ENCODE assay signal across 1 cellular context in the genomic region with DNA sequence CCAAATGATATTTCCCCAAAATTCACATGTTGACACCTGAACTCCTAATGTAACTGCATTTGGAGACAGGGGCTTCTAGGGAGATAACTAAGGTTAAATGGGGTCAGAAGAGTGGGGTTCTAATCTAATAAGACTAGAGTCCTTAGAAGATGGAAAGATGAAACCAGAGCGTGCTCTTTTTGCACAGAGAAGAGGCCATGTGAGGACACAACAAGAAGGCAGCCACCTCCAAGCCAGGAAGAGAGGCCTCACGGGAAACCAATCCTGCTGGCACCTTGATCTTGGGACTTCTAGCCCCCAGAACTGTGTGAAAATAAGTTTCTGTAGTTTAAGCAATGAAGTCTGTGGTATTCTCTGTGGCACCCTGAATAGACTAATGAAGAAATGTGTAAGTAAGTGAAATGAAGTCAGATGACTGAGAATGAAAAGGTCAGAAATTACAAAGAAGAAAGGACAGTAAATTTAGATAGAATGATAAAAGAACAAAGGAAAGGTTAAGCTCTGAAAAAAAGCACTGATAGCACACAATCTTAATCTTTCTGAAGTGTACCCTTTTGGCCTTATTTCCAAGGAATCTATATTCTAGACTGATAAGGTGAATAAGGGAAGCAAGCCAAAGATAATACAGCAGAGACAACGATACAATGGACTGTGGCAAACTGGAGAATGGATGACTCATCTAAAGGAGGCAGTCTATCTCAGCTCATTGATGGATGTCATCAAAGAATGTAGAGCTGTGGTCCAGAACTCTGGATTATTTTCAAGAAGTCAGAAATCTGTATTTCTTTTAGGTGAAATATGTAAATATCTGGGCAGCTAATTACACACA.
TF ChIP-seq lines count a peak whose summit lies in the region.

No MANE protein-coding gene starts in this region.

TF ChIP-seq in K562, 482 proteins besides CTCF, POLR2A, EP300 and RAD21 (continued from another document):
- TF ChIP-seq, protein P1, sequence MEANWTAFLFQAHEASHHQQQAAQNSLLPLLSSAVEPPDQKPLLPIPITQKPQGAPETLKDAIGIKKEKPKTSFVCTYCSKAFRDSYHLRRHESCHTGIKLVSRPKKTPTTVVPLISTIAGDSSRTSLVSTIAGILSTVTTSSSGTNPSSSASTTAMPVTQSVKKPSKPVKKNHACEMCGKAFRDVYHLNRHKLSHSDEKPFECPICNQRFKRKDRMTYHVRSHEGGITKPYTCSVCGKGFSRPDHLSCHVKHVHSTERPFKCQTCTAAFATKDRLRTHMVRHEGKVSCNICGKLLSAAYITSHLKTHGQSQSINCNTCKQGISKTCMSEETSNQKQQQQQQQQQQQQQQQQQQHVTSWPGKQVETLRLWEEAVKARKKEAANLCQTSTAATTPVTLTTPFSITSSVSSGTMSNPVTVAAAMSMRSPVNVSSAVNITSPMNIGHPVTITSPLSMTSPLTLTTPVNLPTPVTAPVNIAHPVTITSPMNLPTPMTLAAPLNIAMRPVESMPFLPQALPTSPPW (CRISPR knock-in tag; IDR thresholded peaks at IDR 0.05) = no peak
- TF ChIP-seq NR2C2 (CRISPR knock-in tag; IDR thresholded peaks at IDR 0.05) (no peak), NR2C2 (tag; IDR thresholded peaks at IDR 0.05) (no peak), MCM7 (IDR thresholded peaks at IDR 0.05) (no peak), NCOA2 (IDR thresholded peaks at IDR 0.05; ENCODE audit: partially characterized antibody in 2 of 2) (peak in 1 of 2 experiments; percentile 24), ZNF785 (CRISPR knock-in tag; IDR thresholded peaks at IDR 0.05) (no peak), ZNF316 (IDR thresholded peaks at IDR 0.05) (peak; percentile 77), ZNF589 (CRISPR knock-in tag; IDR thresholded peaks at IDR 0.05; ENCODE audit: low read depth) (no peak), TEAD1 (CRISPR knock-in tag; IDR thresholded peaks at IDR 0.05) (peak; percentile 62 to 73; a peak in 2 of 4 replicates), NCOR1 (IDR thresholded peaks at IDR 0.05) (peak; percentile 55; the same call in 1 of the 2 replicates), ZNF431 (CRISPR knock-in tag; IDR thresholded peaks at IDR 0.05) (no peak), HMGN3 (IDR thresholded peaks at IDR 0.05; ENCODE audit: borderline replicate concordance, extremely low read depth, insufficient read length, low read depth, low read length) (no peak), KDM5B (IDR thresholded peaks at IDR 0.05; ENCODE audit: insufficient replicate concordance, low read depth, low read length) (no peak), ZNF766 (CRISPR knock-in tag; conservative IDR thresholded peaks at IDR 0.05) (no peak), JUNB (CRISPR knock-in tag; conservative IDR thresholded peaks at IDR 0.05) (peak; percentile 90), CREM (IDR thresholded peaks at IDR 0.05; ENCODE audit: low read depth) (no peak), IRF2 (CRISPR knock-in tag; IDR thresholded peaks at IDR 0.05) (no peak), ATF7 (IDR thresholded peaks at IDR 0.05) (peak; percentile 67), SIN3A (IDR thresholded peaks at IDR 0.05; ENCODE audit: borderline replicate concordance in 2 of 2, control insufficient read depth in 1 of 2, low read depth in 2 of 2, low read length in 2 of 2) (no peak), CTBP1 (IDR thresholded peaks at IDR 0.05; ENCODE audit: borderline replicate concordance) (peak; percentile 93), MYBL2 (IDR thresholded peaks at IDR 0.05; ENCODE audit: low read depth) (no peak), MYBL2 (CRISPR knock-in tag; IDR thresholded peaks at IDR 0.05; ENCODE audit: borderline replicate concordance) (no peak), EHMT2 (IDR thresholded peaks at IDR 0.05) (peak; percentile 90), DPF2 (IDR thresholded peaks at IDR 0.05) (peak; percentile 86), TAF1 (IDR thresholded peaks at IDR 0.05; ENCODE audit: control insufficient read depth, extremely low read depth, insufficient read depth, low read length, severe bottlenecking) (no peak), DIDO1 (tag; IDR thresholded peaks at IDR 0.05; ENCODE audit: low read depth) (no peak), RUNX1 (IDR thresholded peaks at IDR 0.05; ENCODE audit: low read depth) (no peak), LARP7 (IDR thresholded peaks at IDR 0.05) (no peak), KDM2B (CRISPR knock-in tag; IDR thresholded peaks at IDR 0.05) (no peak), POLR3A (IDR thresholded peaks at IDR 0.05; ENCODE audit: borderline replicate concordance, extremely low read depth, insufficient read depth, insufficient read length) (no peak), KLF1 (tag; IDR thresholded peaks at IDR 0.05) (no peak), RBM25 (IDR thresholded peaks at IDR 0.05; ENCODE audit: low read depth, low read length, severe bottlenecking) (no peak), DDX20 (tag; IDR thresholded peaks at IDR 0.05; ENCODE audit: low read depth) (0 out of 2 replicates have a peak, but pooled peaks have one; percentile 25), TSC22D4 (tag; IDR thresholded peaks at IDR 0.05) (no peak)
- TF ChIP-seq, protein P2, sequence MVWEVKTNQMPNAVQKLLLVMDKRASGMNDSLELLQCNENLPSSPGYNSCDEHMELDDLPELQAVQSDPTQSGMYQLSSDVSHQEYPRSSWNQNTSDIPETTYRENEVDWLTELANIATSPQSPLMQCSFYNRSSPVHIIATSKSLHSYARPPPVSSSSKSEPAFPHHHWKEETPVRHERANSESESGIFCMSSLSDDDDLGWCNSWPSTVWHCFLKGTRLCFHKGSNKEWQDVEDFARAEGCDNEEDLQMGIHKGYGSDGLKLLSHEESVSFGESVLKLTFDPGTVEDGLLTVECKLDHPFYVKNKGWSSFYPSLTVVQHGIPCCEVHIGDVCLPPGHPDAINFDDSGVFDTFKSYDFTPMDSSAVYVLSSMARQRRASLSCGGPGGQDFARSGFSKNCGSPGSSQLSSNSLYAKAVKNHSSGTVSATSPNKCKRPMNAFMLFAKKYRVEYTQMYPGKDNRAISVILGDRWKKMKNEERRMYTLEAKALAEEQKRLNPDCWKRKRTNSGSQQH (CRISPR knock-in tag; IDR thresholded peaks at IDR 0.05) = no peak
- TF ChIP-seq, protein P3, sequence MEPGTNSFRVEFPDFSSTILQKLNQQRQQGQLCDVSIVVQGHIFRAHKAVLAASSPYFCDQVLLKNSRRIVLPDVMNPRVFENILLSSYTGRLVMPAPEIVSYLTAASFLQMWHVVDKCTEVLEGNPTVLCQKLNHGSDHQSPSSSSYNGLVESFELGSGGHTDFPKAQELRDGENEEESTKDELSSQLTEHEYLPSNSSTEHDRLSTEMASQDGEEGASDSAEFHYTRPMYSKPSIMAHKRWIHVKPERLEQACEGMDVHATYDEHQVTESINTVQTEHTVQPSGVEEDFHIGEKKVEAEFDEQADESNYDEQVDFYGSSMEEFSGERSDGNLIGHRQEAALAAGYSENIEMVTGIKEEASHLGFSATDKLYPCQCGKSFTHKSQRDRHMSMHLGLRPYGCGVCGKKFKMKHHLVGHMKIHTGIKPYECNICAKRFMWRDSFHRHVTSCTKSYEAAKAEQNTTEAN (CRISPR knock-in tag; IDR thresholded peaks at IDR 0.05) = no peak
- TF ChIP-seq, protein P4, sequence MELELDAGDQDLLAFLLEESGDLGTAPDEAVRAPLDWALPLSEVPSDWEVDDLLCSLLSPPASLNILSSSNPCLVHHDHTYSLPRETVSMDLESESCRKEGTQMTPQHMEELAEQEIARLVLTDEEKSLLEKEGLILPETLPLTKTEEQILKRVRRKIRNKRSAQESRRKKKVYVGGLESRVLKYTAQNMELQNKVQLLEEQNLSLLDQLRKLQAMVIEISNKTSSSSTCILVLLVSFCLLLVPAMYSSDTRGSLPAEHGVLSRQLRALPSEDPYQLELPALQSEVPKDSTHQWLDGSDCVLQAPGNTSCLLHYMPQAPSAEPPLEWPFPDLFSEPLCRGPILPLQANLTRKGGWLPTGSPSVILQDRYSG (tag; conservative IDR thresholded peaks at IDR 0.05; ENCODE audit: low read depth) = no peak
- TF ChIP-seq, protein P5, sequence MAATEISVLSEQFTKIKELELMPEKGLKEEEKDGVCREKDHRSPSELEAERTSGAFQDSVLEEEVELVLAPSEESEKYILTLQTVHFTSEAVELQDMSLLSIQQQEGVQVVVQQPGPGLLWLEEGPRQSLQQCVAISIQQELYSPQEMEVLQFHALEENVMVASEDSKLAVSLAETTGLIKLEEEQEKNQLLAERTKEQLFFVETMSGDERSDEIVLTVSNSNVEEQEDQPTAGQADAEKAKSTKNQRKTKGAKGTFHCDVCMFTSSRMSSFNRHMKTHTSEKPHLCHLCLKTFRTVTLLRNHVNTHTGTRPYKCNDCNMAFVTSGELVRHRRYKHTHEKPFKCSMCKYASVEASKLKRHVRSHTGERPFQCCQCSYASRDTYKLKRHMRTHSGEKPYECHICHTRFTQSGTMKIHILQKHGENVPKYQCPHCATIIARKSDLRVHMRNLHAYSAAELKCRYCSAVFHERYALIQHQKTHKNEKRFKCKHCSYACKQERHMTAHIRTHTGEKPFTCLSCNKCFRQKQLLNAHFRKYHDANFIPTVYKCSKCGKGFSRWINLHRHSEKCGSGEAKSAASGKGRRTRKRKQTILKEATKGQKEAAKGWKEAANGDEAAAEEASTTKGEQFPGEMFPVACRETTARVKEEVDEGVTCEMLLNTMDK (IDR thresholded peaks at IDR 0.05; ENCODE audit: borderline replicate concordance, insufficient read depth, low read depth, low read length, poor library complexity, severe bottlenecking) = no peak
- TF ChIP-seq, protein P6, sequence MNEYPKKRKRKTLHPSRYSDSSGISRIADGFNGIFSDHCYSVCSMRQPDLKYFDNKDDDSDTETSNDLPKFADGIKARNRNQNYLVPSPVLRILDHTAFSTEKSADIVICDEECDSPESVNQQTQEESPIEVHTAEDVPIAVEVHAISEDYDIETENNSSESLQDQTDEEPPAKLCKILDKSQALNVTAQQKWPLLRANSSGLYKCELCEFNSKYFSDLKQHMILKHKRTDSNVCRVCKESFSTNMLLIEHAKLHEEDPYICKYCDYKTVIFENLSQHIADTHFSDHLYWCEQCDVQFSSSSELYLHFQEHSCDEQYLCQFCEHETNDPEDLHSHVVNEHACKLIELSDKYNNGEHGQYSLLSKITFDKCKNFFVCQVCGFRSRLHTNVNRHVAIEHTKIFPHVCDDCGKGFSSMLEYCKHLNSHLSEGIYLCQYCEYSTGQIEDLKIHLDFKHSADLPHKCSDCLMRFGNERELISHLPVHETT (CRISPR knock-in tag; conservative IDR thresholded peaks at IDR 0.05 in 1 of 2, IDR thresholded peaks at IDR 0.05 in 1 of 2) = peak in 1 of 2 experiments; percentile 31; a peak in 1 of 4 replicates
- TF ChIP-seq, protein P7, sequence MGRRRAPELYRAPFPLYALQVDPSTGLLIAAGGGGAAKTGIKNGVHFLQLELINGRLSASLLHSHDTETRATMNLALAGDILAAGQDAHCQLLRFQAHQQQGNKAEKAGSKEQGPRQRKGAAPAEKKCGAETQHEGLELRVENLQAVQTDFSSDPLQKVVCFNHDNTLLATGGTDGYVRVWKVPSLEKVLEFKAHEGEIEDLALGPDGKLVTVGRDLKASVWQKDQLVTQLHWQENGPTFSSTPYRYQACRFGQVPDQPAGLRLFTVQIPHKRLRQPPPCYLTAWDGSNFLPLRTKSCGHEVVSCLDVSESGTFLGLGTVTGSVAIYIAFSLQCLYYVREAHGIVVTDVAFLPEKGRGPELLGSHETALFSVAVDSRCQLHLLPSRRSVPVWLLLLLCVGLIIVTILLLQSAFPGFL (CRISPR knock-in tag; IDR thresholded peaks at IDR 0.05) = no peak
- TF ChIP-seq, protein P8, sequence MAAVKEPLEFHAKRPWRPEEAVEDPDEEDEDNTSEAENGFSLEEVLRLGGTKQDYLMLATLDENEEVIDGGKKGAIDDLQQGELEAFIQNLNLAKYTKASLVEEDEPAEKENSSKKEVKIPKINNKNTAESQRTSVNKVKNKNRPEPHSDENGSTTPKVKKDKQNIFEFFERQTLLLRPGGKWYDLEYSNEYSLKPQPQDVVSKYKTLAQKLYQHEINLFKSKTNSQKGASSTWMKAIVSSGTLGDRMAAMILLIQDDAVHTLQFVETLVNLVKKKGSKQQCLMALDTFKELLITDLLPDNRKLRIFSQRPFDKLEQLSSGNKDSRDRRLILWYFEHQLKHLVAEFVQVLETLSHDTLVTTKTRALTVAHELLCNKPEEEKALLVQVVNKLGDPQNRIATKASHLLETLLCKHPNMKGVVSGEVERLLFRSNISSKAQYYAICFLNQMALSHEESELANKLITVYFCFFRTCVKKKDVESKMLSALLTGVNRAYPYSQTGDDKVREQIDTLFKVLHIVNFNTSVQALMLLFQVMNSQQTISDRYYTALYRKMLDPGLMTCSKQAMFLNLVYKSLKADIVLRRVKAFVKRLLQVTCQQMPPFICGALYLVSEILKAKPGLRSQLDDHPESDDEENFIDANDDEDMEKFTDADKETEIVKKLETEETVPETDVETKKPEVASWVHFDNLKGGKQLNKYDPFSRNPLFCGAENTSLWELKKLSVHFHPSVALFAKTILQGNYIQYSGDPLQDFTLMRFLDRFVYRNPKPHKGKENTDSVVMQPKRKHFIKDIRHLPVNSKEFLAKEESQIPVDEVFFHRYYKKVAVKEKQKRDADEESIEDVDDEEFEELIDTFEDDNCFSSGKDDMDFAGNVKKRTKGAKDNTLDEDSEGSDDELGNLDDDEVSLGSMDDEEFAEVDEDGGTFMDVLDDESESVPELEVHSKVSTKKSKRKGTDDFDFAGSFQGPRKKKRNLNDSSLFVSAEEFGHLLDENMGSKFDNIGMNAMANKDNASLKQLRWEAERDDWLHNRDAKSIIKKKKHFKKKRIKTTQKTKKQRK (IDR thresholded peaks at IDR 0.05; ENCODE audit: borderline replicate concordance, low read depth, low read length) = no peak
- TF ChIP-seq, protein P9, sequence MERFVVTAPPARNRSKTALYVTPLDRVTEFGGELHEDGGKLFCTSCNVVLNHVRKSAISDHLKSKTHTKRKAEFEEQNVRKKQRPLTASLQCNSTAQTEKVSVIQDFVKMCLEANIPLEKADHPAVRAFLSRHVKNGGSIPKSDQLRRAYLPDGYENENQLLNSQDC (CRISPR knock-in tag; IDR thresholded peaks at IDR 0.05) = no peak
- TF ChIP-seq, protein P10, sequence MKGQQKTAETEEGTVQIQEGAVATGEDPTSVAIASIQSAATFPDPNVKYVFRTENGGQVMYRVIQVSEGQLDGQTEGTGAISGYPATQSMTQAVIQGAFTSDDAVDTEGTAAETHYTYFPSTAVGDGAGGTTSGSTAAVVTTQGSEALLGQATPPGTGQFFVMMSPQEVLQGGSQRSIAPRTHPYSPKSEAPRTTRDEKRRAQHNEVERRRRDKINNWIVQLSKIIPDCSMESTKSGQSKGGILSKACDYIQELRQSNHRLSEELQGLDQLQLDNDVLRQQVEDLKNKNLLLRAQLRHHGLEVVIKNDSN (CRISPR knock-in tag; IDR thresholded peaks at IDR 0.05) = no peak
- TF ChIP-seq, protein P11, sequence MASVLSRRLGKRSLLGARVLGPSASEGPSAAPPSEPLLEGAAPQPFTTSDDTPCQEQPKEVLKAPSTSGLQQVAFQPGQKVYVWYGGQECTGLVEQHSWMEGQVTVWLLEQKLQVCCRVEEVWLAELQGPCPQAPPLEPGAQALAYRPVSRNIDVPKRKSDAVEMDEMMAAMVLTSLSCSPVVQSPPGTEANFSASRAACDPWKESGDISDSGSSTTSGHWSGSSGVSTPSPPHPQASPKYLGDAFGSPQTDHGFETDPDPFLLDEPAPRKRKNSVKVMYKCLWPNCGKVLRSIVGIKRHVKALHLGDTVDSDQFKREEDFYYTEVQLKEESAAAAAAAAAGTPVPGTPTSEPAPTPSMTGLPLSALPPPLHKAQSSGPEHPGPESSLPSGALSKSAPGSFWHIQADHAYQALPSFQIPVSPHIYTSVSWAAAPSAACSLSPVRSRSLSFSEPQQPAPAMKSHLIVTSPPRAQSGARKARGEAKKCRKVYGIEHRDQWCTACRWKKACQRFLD (CRISPR knock-in tag; IDR thresholded peaks at IDR 0.05) = no peak
